Comparison of ENCODE assay signal across 1 cellular context in genomic region chrX:47250017-47250347, GRCh38.
TF ChIP-seq lines count a peak whose summit lies in the region.

No MANE protein-coding gene starts in this region.

TF ChIP-seq in HEK293, 187 proteins besides CTCF, POLR2A, EP300 and RAD21:
- TF ChIP-seq ZNF423 (tag by site-specific recombination; IDR thresholded peaks at IDR 0.05), result no peak
- no peak for TF ChIP-seq ZNF10 (tag by site-specific recombination; IDR thresholded peaks at IDR 0.05)
- TF ChIP-seq ZNF629 (tag by site-specific recombination; IDR thresholded peaks at IDR 0.05), result no peak
- no peak for TF ChIP-seq ZNF19 (tag by site-specific recombination; IDR thresholded peaks at IDR 0.05; ENCODE audit: low read depth)
- no peak for TF ChIP-seq ZBTB8A (tag by site-specific recombination; IDR thresholded peaks at IDR 0.05)
- 0 out of 2 replicates have a peak, but pooled peaks have one; percentile 5 for TF ChIP-seq ZNF366 (tag by site-specific recombination; conservative IDR thresholded peaks at IDR 0.05)
- 0 out of 2 replicates have a peak, but pooled peaks have one; percentile 4 for TF ChIP-seq ZNF580 (tag by site-specific recombination; IDR thresholded peaks at IDR 0.05)
- TF ChIP-seq SALL2 (tag by site-specific recombination; IDR thresholded peaks at IDR 0.05; ENCODE audit: borderline replicate concordance), result no peak
- no peak for TF ChIP-seq ZNF132 (tag by site-specific recombination; IDR thresholded peaks at IDR 0.05; ENCODE audit: borderline replicate concordance)
